Comparison of ENCODE assay signal across 8 cellular contexts in genomic region chr14:21104448-21105060, GRCh38.
DNase-seq lines count a peak whose midpoint lies in the region; ATAC-seq and TF ChIP-seq lines count a peak whose summit lies in the region.

No MANE protein-coding gene starts in this region.

- peak overlapping the region; percentile 99 for H3K27ac ChIP-seq in cingulate gyrus (ENCODE audit: low read depth, low read length)

- TF ChIP-seq CTCF in WI38 (IDR thresholded peaks at IDR 0.05; ENCODE audit: low read depth, low read length): peak; percentile 99

- ATAC-seq in HG03095 (IDR thresholded peaks at IDR 0.05; ENCODE audit: unreplicated experiment): peak; percentile 39

- peak; percentile 49 for DNase-seq in activated CD4-positive, alpha-beta T cell treated with anti-CD3 and anti-CD28 coated beads for 1 hour
- DNase-seq in activated CD4-positive, alpha-beta T cell treated with anti-CD3 and anti-CD28 coated beads, Interleukin-2, amount 50 U/mL, for 1 hour: no peak
- peak; percentile 99 for DNase-seq in NCI-H2171 (lab: John Stamatoyannopoulos, UW)
- DNase-seq in kidney tubule cell (ENCODE audit: low spot score): peak; percentile 86
- peak; percentile 34 to 46 for DNase-seq in stimulated activated CD4-positive, alpha-beta T cell treated with anti-CD3 and anti-CD28 coated beads, Interleukin-15, amount 100 ng/mL, for 1 hour (ENCODE audit: low read depth in 1 of 2, low spot score in 1 of 2)

- H3K4me3 ChIP-seq in WI38 (ENCODE audit: low read depth, low read length): peak overlapping the region; percentile 70
